8 cellular contexts compared by ENCODE assay signal in genomic region chr5:172235132-172235780, GRCh38. TPM values are rescaled to one million over a fixed set of nuclear protein-coding genes. Genes with fewer than 3 reads are reported as not detected.
DNase-seq lines count a peak whose midpoint lies in the region; ATAC-seq, FAIRE-seq and TF ChIP-seq lines count a peak whose summit lies in the region.

No MANE protein-coding gene starts in this region.

- peaks cover 26% of the 10 kb centered on the region for H3K36me3 ChIP-seq in GM23248 (ENCODE audit: low read depth)
- H3K36me3 ChIP-seq in HepG2 (replicated peaks in 1 of 2; ENCODE audit: control insufficient read depth in 1 of 2, insufficient read depth in 2 of 2, low read length in 2 of 2) = peaks cover 2 to 27% of the 10 kb centered on the region in 2 experiments

- no peak for TF ChIP-seq POLR2A in HepG2 (IDR thresholded peaks at IDR 0.05; ENCODE audit: insufficient read depth in 1 of 2, low read depth in 2 of 2, low read length in 2 of 2)

- no peak for TF ChIP-seq CTCF in HepG2 (CRISPR knock-in tag; IDR thresholded peaks at IDR 0.05)

- WGBS in GM23248 (ENCODE audit: low coverage in 1 of 2, low lambda C conversion rate in 2 of 2, missing lambda C conversion rate in 2 of 2), 2 experiments = 54 to 61% methylated on average over 4 of the region's 4 CpGs
- WGBS in HepG2 (ENCODE audit: low lambda C conversion rate) = 18% methylated on average over 4 of the region's 4 CpGs

- H4K20me1 ChIP-seq in GM23248 (ENCODE audit: insufficient read depth) (peaks cover 14% of the 10 kb centered on the region; the same call in 1 of the 2 replicates), HepG2 (ENCODE audit: insufficient read depth, low read length) (no peaks in the 10 kb centered on the region)

- in situ Hi-C loops in GM23248 (cut with MboI) (no loop called here), HepG2 (cut with HindIII; ENCODE audit: extremely low pct_ligation_motif_present, low pct_unique_long_range_greater_than_20kb) (no loop called here)

- DNase-seq in GM04503 (ENCODE audit: low read depth) (peak; percentile 14), GM23248 (peak; percentile 13), NOMO-1 treated with dmso at 0.1 percent for 144 hours (lab: John Stamatoyannopoulos, UW; ENCODE audit: unreplicated experiment) (peak; percentile 6), HepG2 (ENCODE audit: low spot score) (peak; percentile 73), cerebellum (ENCODE audit: low spot score) (no peak), GDM1 (lab: John Stamatoyannopoulos, UW) (no peak), NCI-H2107 (lab: John Stamatoyannopoulos, UW) (no peak)
- DNase-seq in activated CD4-positive, CD25-positive, alpha-beta regulatory T cell treated with anti-CD3 and anti-CD28 coated beads, Interleukin-2, amount 50 U/mL, for 72 hours = no peak

- H3K79me2 ChIP-seq in GM23248 (ENCODE audit: insufficient read depth) (peaks cover 82% of the 10 kb centered on the region), HepG2 (ENCODE audit: insufficient read depth, low read length) (peaks cover 28% of the 10 kb centered on the region)

- TF ChIP-seq RAD21 in HepG2 (CRISPR knock-in tag; IDR thresholded peaks at IDR 0.05) = no peak

- H3K4me1 ChIP-seq in GM23248 (ENCODE audit: insufficient read depth) (peaks cover 15% of the 10 kb centered on the region; the same call in 1 of the 2 replicates), HepG2 (ENCODE audit: insufficient read depth, low read length) (peaks cover 63% of the 10 kb centered on the region)

- peak; percentile 84 for FAIRE-seq in HepG2 (lab: Jason Lieb, UNC)

- no peaks in the 10 kb centered on the region for H3K9me2 ChIP-seq in GM23248 (ENCODE audit: insufficient read depth)

- H3K27me3 ChIP-seq in GM23248 (replicated peaks; ENCODE audit: insufficient read depth) = no peaks in the 10 kb centered on the region
- no peaks in the 10 kb centered on the region for H3K27me3 ChIP-seq in HepG2 (ENCODE audit: control insufficient read depth in 1 of 2, insufficient read depth in 2 of 2, low read length in 2 of 2)

- H3F3A ChIP-seq in GM23248 (ENCODE audit: insufficient read depth) = 0 out of 2 replicates have a peak, but pooled peaks cover 11% of the 10 kb centered on the region

- peak in 1 of 2 experiments; percentile 48; a peak in 1 of 4 replicates for TF ChIP-seq EP300 in HepG2 (IDR thresholded peaks at IDR 0.05; ENCODE audit: low read depth in 2 of 2, low read length in 2 of 2)
- no peak for TF ChIP-seq EP300 in HepG2 (CRISPR knock-in tag; IDR thresholded peaks at IDR 0.05; ENCODE audit: borderline replicate concordance)

- intact Hi-C loops in HepG2 (cut with micrococcal nuclease; ENCODE audit: unreplicated experiment) = loop anchor here (5.0 kb wide), 1 partner anchor 47 kb away; the partner anchor contains the start of gene UBTD2

- POLR2A ChIA-PET in HepG2 (lab: Yijun Ruan, JAX) = interaction anchor here (1.0 to 1.8 kb wide), 2 partner anchors 41 to 48 kb away, joined by 4 to 8 read pairs; partner anchors contain the start of gene UBTD2

- BruUV-seq in HepG2 (replicated peaks; lab: Mats Ljungman, UMichigan) = no TSS peak

- ATAC-seq in HepG2 = peak; percentile 78

- no peak overlapping the region for H3K4me2 ChIP-seq in GM23248 (ENCODE audit: unreplicated experiment)
- H3K4me2 ChIP-seq in HepG2 (ENCODE audit: low read depth, low read length) = peak overlapping the region; percentile 66

- H3K4me3 ChIP-seq in GM23248 (no peak overlapping the region), HepG2 (replicated peaks in 1 of 3; ENCODE audit: insufficient read depth in 1 of 3, low read depth in 2 of 3, low read length in 3 of 3) (peak overlapping the region in 1 of 3 experiments; percentile 42; a peak in 1 of 6 replicates)

- H3K9ac ChIP-seq in GM23248 (no peak overlapping the region), HepG2 (ENCODE audit: insufficient read depth, low read depth, low read length) (peak overlapping the region; percentile 51)

- H2AFZ ChIP-seq in GM23248 (no peak overlapping the region), HepG2 (ENCODE audit: low read length) (no peak overlapping the region)

- CTCF ChIA-PET in HepG2 (lab: Yijun Ruan, JAX; ENCODE audit: low intra/inter-chr PET ratio, low total read pairs) = no interaction called here

- H3K27ac ChIP-seq in GM23248 = no peak overlapping the region
- H3K27ac ChIP-seq in HepG2 (ENCODE audit: extremely low read length, insufficient read depth, low read length) = peak overlapping the region; percentile 65

- no peaks in the 10 kb centered on the region for H3K9me3 ChIP-seq in GM23248 (ENCODE audit: low read depth)
- no peaks in the 10 kb centered on the region for H3K9me3 ChIP-seq in HepG2 (ENCODE audit: low read length)

RNA-seq across cellular contexts. Expression of gene EFCAB9, which starts 41.3 kb away (rescaled TPM):
- total RNA-seq in GM23248 (2014; rRNA removed; shearing (Covaris generic)) = not detected in 2 replicates
- polyA plus RNA-seq in GM23248 (2016; fragmentation: Nextera tagmentation; extraction: Ambion mirVana) = not detected in 2 replicates
- total RNA-seq in HepG2 (2016; rRNA removed; fragmentation: Illumina TruSeq; extraction: Trizol) = not detected in 2 replicates
- not detected in 2 replicates for total RNA-seq in HepG2 (2016; cell fraction: cytosol; rRNA removed; fragmentation: Illumina TruSeq; extraction: Trizol; ENCODE audit: low read depth)
- total RNA-seq in HepG2 (2016; cell fraction: insoluble cytoplasmic fraction; rRNA removed; fragmentation: Illumina TruSeq; extraction: Trizol) = not detected in 2 replicates
- not detected in 2 replicates for total RNA-seq in HepG2 (2016; cell fraction: membrane; rRNA removed; fragmentation: Illumina TruSeq; extraction: Trizol)
- not detected in 2 replicates for total RNA-seq in HepG2 (2016; cell fraction: nucleus; rRNA removed; fragmentation: Illumina TruSeq; extraction: Trizol)
- not detected in 2 replicates for polyA plus RNA-seq in HepG2 (2011; rRNA removed)
- not detected in 2 replicates for polyA plus RNA-seq in HepG2 (2011; cell fraction: cytosol; rRNA removed)
- polyA plus RNA-seq in HepG2 (2011; cell fraction: nucleus; rRNA removed) = not detected in 2 replicates
- polyA plus RNA-seq in HepG2 (2012) = not detected in 2 replicates
- not detected in 2 replicates for polyA plus RNA-seq in HepG2 (2016; cell fraction: cytosol; fragmentation: Illumina TruSeq; extraction: Trizol; ENCODE audit: low read depth)
- not detected in 2 replicates for polyA plus RNA-seq in HepG2 (2016; cell fraction: insoluble cytoplasmic fraction; fragmentation: Illumina TruSeq; extraction: Trizol; ENCODE audit: low read depth)
- not detected in 2 replicates for polyA plus RNA-seq in HepG2 (2016; cell fraction: membrane; fragmentation: Illumina TruSeq; extraction: Trizol; ENCODE audit: low read depth)
- not detected in 2 replicates for polyA plus RNA-seq in HepG2 (2016; cell fraction: nucleus; fragmentation: Illumina TruSeq; extraction: Trizol; ENCODE audit: insufficient read depth, low read depth)
- polyA minus RNA-seq in HepG2 (2011; rRNA and poly(A)+ RNA removed; ENCODE audit: low replicate concordance) = not detected in 2 replicates
- not detected in 2 replicates for polyA minus RNA-seq in HepG2 (2011; cell fraction: cytosol; rRNA and poly(A)+ RNA removed)
- polyA minus RNA-seq in HepG2 (2011; cell fraction: nucleus; rRNA and poly(A)+ RNA removed) = not detected in 2 replicates
- not detected for total RNA-seq in cerebellum

RNA-seq across cellular contexts. Expression of gene STK10, which starts 47.2 kb away (rescaled TPM):
- 21.8 and 28.9 TPM in 2 replicates for total RNA-seq in GM23248 (2014; rRNA removed; shearing (Covaris generic))
- polyA plus RNA-seq in GM23248 (2016; fragmentation: Nextera tagmentation; extraction: Ambion mirVana) = 19.3 and 21.2 TPM in 2 replicates
- 6.2 and 7.2 TPM in 2 replicates for total RNA-seq in HepG2 (2016; rRNA removed; fragmentation: Illumina TruSeq; extraction: Trizol)
- total RNA-seq in HepG2 (2016; cell fraction: cytosol; rRNA removed; fragmentation: Illumina TruSeq; extraction: Trizol; ENCODE audit: low read depth) = 2.5 and 3.0 TPM in 2 replicates
- total RNA-seq in HepG2 (2016; cell fraction: insoluble cytoplasmic fraction; rRNA removed; fragmentation: Illumina TruSeq; extraction: Trizol) = 4.8 and 6.1 TPM in 2 replicates
- 3.2 and 4.9 TPM in 2 replicates for total RNA-seq in HepG2 (2016; cell fraction: membrane; rRNA removed; fragmentation: Illumina TruSeq; extraction: Trizol)
- 5.9 and 8.3 TPM in 2 replicates for total RNA-seq in HepG2 (2016; cell fraction: nucleus; rRNA removed; fragmentation: Illumina TruSeq; extraction: Trizol)
- polyA plus RNA-seq in HepG2 (2011; rRNA removed) = 7.0 and 7.8 TPM in 2 replicates
- 3.7 and 4.6 TPM in 2 replicates for polyA plus RNA-seq in HepG2 (2011; cell fraction: cytosol; rRNA removed)
- polyA plus RNA-seq in HepG2 (2011; cell fraction: nucleus; rRNA removed) = 14.1 and 17.0 TPM in 2 replicates
- 7.2 and 8.7 TPM in 2 replicates for polyA plus RNA-seq in HepG2 (2012)
- 1.5 and 2.9 TPM in 2 replicates for polyA plus RNA-seq in HepG2 (2016; cell fraction: cytosol; fragmentation: Illumina TruSeq; extraction: Trizol; ENCODE audit: low read depth)
- 3.6 and 4.4 TPM in 2 replicates for polyA plus RNA-seq in HepG2 (2016; cell fraction: insoluble cytoplasmic fraction; fragmentation: Illumina TruSeq; extraction: Trizol; ENCODE audit: low read depth)
- polyA plus RNA-seq in HepG2 (2016; cell fraction: membrane; fragmentation: Illumina TruSeq; extraction: Trizol; ENCODE audit: low read depth) = 2.6 and 3.6 TPM in 2 replicates
- 8.3 and 9.7 TPM in 2 replicates for polyA plus RNA-seq in HepG2 (2016; cell fraction: nucleus; fragmentation: Illumina TruSeq; extraction: Trizol; ENCODE audit: insufficient read depth, low read depth)
- 22.6 and 29.6 TPM in 2 replicates for polyA minus RNA-seq in HepG2 (2011; rRNA and poly(A)+ RNA removed; ENCODE audit: low replicate concordance)
- polyA minus RNA-seq in HepG2 (2011; cell fraction: cytosol; rRNA and poly(A)+ RNA removed) = 6.8 and 10.3 TPM in 2 replicates
- polyA minus RNA-seq in HepG2 (2011; cell fraction: nucleus; rRNA and poly(A)+ RNA removed) = 17.4 and 22.1 TPM in 2 replicates
- 19.1 TPM for total RNA-seq in cerebellum

RNA-seq across cellular contexts. Expression of gene UBTD2, which starts 48.3 kb away (rescaled TPM):
- 36.4 and 41.4 TPM in 2 replicates for total RNA-seq in GM23248 (2014; rRNA removed; shearing (Covaris generic))
- polyA plus RNA-seq in GM23248 (2016; fragmentation: Nextera tagmentation; extraction: Ambion mirVana) = 16.7 and 17.3 TPM in 2 replicates
- 24.1 and 32.9 TPM in 2 replicates for total RNA-seq in HepG2 (2016; rRNA removed; fragmentation: Illumina TruSeq; extraction: Trizol)
- total RNA-seq in HepG2 (2016; cell fraction: cytosol; rRNA removed; fragmentation: Illumina TruSeq; extraction: Trizol; ENCODE audit: low read depth) = 9.7 and 11.2 TPM in 2 replicates
- 24.7 and 30.9 TPM in 2 replicates for total RNA-seq in HepG2 (2016; cell fraction: insoluble cytoplasmic fraction; rRNA removed; fragmentation: Illumina TruSeq; extraction: Trizol)
- 41.5 and 46.2 TPM in 2 replicates for total RNA-seq in HepG2 (2016; cell fraction: membrane; rRNA removed; fragmentation: Illumina TruSeq; extraction: Trizol)
- total RNA-seq in HepG2 (2016; cell fraction: nucleus; rRNA removed; fragmentation: Illumina TruSeq; extraction: Trizol) = 14.0 and 15.3 TPM in 2 replicates
- 13.6 and 15.2 TPM in 2 replicates for polyA plus RNA-seq in HepG2 (2011; rRNA removed)
- polyA plus RNA-seq in HepG2 (2011; cell fraction: cytosol; rRNA removed) = 8.1 and 12.6 TPM in 2 replicates
- polyA plus RNA-seq in HepG2 (2011; cell fraction: nucleus; rRNA removed) = 4.2 and 5.7 TPM in 2 replicates
- polyA plus RNA-seq in HepG2 (2012) = 15.3 and 22.4 TPM in 2 replicates
- polyA plus RNA-seq in HepG2 (2016; cell fraction: cytosol; fragmentation: Illumina TruSeq; extraction: Trizol; ENCODE audit: low read depth) = 13.7 and 15.1 TPM in 2 replicates
- polyA plus RNA-seq in HepG2 (2016; cell fraction: insoluble cytoplasmic fraction; fragmentation: Illumina TruSeq; extraction: Trizol; ENCODE audit: low read depth) = 36.9 and 39.9 TPM in 2 replicates
- 40.2 and 41.2 TPM in 2 replicates for polyA plus RNA-seq in HepG2 (2016; cell fraction: membrane; fragmentation: Illumina TruSeq; extraction: Trizol; ENCODE audit: low read depth)
- 20.7 and 21.5 TPM in 2 replicates for polyA plus RNA-seq in HepG2 (2016; cell fraction: nucleus; fragmentation: Illumina TruSeq; extraction: Trizol; ENCODE audit: insufficient read depth, low read depth)
- polyA minus RNA-seq in HepG2 (2011; rRNA and poly(A)+ RNA removed; ENCODE audit: low replicate concordance) = 7.6 and 8.4 TPM in 2 replicates
- polyA minus RNA-seq in HepG2 (2011; cell fraction: cytosol; rRNA and poly(A)+ RNA removed) = 14.6 and 18.6 TPM in 2 replicates
- polyA minus RNA-seq in HepG2 (2011; cell fraction: nucleus; rRNA and poly(A)+ RNA removed) = 12.5 and 14.8 TPM in 2 replicates
- 48.5 TPM for total RNA-seq in cerebellum

Comparison
In these comparisons a context has a peak if more than half of its experiments do, and no peak if none do; other contexts are left out.
1. DNase-seq: peak in GM04503 (single experiment), GM23248 (single experiment), NOMO-1 treated with dmso at 0.1 percent for 144 hours (single experiment) and HepG2 (single experiment); none in cerebellum (single experiment), activated CD4-positive, CD25-positive, alpha-beta regulatory T cell treated with anti-CD3 and anti-CD28 coated beads, Interleukin-2, amount 50 U/mL, for 72 hours (single experiment), GDM1 (single experiment) and NCI-H2107 (single experiment).